ENCODE assay signal across 1 cellular context in genomic region chr4:94431388-94431787, GRCh38.
TF ChIP-seq lines count a peak whose summit lies in the region.

No MANE protein-coding gene starts in this region.

TF ChIP-seq in HepG2, 621 proteins besides CTCF, POLR2A, EP300 and RAD21 (continued from another document):
- no peak for TF ChIP-seq ZBTB44 (CRISPR knock-in tag; IDR thresholded peaks at IDR 0.05)
- TF ChIP-seq ZNF878 (CRISPR knock-in tag; IDR thresholded peaks at IDR 0.05) = no peak
TF ChIP-seq in HepG2: peak in this region for 2.
